22 cellular contexts compared by ENCODE assay signal in the genomic region with DNA sequence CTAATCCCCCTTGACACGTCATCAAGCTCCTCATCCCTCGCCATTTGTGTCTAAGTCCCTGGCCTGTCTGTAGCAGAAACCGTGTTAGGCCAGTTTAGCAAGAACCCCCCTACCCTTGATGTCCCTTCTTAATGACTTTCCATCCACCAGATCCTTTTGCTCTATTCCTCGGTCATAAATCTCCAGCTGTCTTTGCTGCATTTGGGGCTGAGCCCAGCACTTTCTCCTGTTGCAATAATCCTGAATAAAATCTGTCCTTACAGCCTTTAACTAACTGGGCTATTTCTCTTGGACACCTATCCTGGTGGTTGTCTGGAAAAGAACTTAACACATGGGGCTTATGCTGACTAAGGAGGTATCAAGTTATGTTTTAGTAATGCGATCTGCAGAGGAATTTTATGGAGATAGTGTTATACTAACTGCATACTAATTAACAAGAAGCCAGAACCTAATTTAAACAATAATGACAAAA.
DNase-seq lines count a peak whose midpoint lies in the region; ATAC-seq and TF ChIP-seq lines count a peak whose summit lies in the region.
"Had no signal": no experiment of that assay in that cellular context is flagged by ENCODE, and none has a peak within 500 bp of the region (broad histone marks: within the 10 kb centered on the region; RNA-seq: fewer than 3 reads in every experiment).

No MANE protein-coding gene starts in this region.

- in situ Hi-C loops in mammary epithelial cell (cut with MboI; ENCODE audit: low sequenced_read_pairs in 2 of 2) = no loop called here

- H3K4me3 ChIP-seq in breast epithelium (no peak overlapping the region), mammary epithelial cell (replicated peaks in 1 of 3; ENCODE audit: insufficient read depth in 1 of 3, low read depth in 2 of 3, low read length in 3 of 3) (no peak overlapping the region), tibial nerve (no peak overlapping the region)
- H3K4me3 ChIP-seq in CD8-positive, alpha-beta memory T cell (ENCODE audit: low read length) = no peak overlapping the region
- H3K4me3 ChIP-seq: BLaER1 treated with 17β-estradiol and CSF1 and Interleukin-3, amounts not matched to agents 10 nM and 100 nM; ovary; upper lobe of right lung had no signal

- no peaks in the 10 kb centered on the region for H3K36me3 ChIP-seq in breast epithelium
- H3K36me3 ChIP-seq in mammary epithelial cell (ENCODE audit: insufficient read depth, low read length) = no peaks in the 10 kb centered on the region
- peaks cover 0 to 9% (median 0%) of the 10 kb centered on the region in 3 donors for H3K36me3 ChIP-seq in tibial nerve
- no peaks in the 10 kb centered on the region for H3K36me3 ChIP-seq in CD8-positive, alpha-beta memory T cell (ENCODE audit: insufficient read depth, low read length)
- H3K36me3 ChIP-seq: ovary had no signal

- no peak overlapping the region for H3K9ac ChIP-seq in mammary epithelial cell (ENCODE audit: insufficient read depth, low read length)
- H3K9ac ChIP-seq: BLaER1 treated with 17β-estradiol and CSF1 and Interleukin-3, amounts not matched to agents 10 nM and 100 nM had no signal

- BruUV-seq in MCF 10A (replicated peaks; lab: Mats Ljungman, UMichigan) (no TSS peak), mammary epithelial cell (replicated peaks; lab: Mats Ljungman, UMichigan) (no TSS peak)

- POLR2A ChIA-PET in MCF 10A (lab: Yijun Ruan, JAX) = interaction anchor here (0.6 to 2.3 kb wide), 10 partner anchors 10 to 448 kb away, joined by 3 to 15 read pairs (median 5); no protein-coding TSS in a partner anchor
- POLR2A ChIA-PET in CD8-positive, alpha-beta memory T cell (lab: Charles Lee) = no interaction called here
- POLR2A ChIA-PET in CD4-positive, alpha-beta T cell (lab: Charles Lee) = no interaction called here

- H3K27ac ChIP-seq in breast epithelium = no peak overlapping the region
- no peak overlapping the region for H3K27ac ChIP-seq in mammary epithelial cell (ENCODE audit: insufficient read depth, low read depth, low read length)
- H3K27ac ChIP-seq in tibial nerve = peak overlapping the region; percentile 11 to 94 (median 58)
- no peak overlapping the region for H3K27ac ChIP-seq in CD8-positive, alpha-beta memory T cell (ENCODE audit: low read depth, low read length)
- no peak overlapping the region for H3K27ac ChIP-seq in CD4-positive, alpha-beta T cell (ENCODE audit: low read depth, low read length)
- H3K27ac ChIP-seq: BLaER1 treated with 17β-estradiol and CSF1 and Interleukin-3, amounts not matched to agents 10 nM and 100 nM; ovary; upper lobe of right lung had no signal

- peaks cover 29% of the 10 kb centered on the region for H3K36me3 Mint-ChIP-seq in MCF 10A (ENCODE audit: insufficient read depth, unreplicated experiment)
- peaks cover 51% of the 10 kb centered on the region for H3K36me3 Mint-ChIP-seq in mesothelial cell of epicardium
- no peaks in the 10 kb centered on the region for H3K36me3 Mint-ChIP-seq in CD8-positive, alpha-beta memory T cell
- H3K36me3 Mint-ChIP-seq in CD4-positive, alpha-beta T cell (ENCODE audit: low read depth) = no peaks in the 10 kb centered on the region
- H3K36me3 Mint-ChIP-seq: naive thymus-derived CD8-positive, alpha-beta T cell had no signal

- H3K27ac Mint-ChIP-seq in MCF 10A (ENCODE audit: low read depth, unreplicated experiment) = peak overlapping the region; percentile 72
- H3K27ac Mint-ChIP-seq in mesothelial cell of epicardium = peak overlapping the region; percentile 51
- no peak overlapping the region for H3K27ac Mint-ChIP-seq in CD8-positive, alpha-beta memory T cell
- H3K27ac Mint-ChIP-seq in CD4-positive, alpha-beta T cell = no peak overlapping the region
- H3K27ac Mint-ChIP-seq: activated T-helper 17 cell treated with anti-CD3 and anti-CD28 coated beads, Interleukin-2, amount 50 U/mL, for 72 hours; naive thymus-derived CD8-positive, alpha-beta T cell had no signal

- TF ChIP-seq EP300 in tibial nerve (IDR thresholded peaks at IDR 0.05) = no peak

- intact Hi-C loops in MCF 10A (cut with micrococcal nuclease) (loop anchor here (1.0 to 5.0 kb wide), 3 partner anchors 45 to 71 kb away; no protein-coding TSS in a partner anchor), breast epithelium (cut with DNase I; ENCODE audit: low total_unique reads) (no loop called here), mammary epithelial cell (cut with micrococcal nuclease) (loop anchor here (1.0 kb wide), 1 partner anchor 71 kb away; no protein-coding TSS in a partner anchor)
- intact Hi-C loops in CD4-positive, alpha-beta T cell (cut with DNase I, micrococcal nuclease) = no loop called here

- H3K9me3 ChIP-seq in breast epithelium (no peaks in the 10 kb centered on the region), mammary epithelial cell (replicated peaks; ENCODE audit: insufficient read depth, low read length) (no peaks in the 10 kb centered on the region), tibial nerve (no peaks in the 10 kb centered on the region)
- H3K9me3 ChIP-seq in CD8-positive, alpha-beta memory T cell (ENCODE audit: low read length) = no peaks in the 10 kb centered on the region
- H3K9me3 ChIP-seq in CD4-positive, alpha-beta T cell (ENCODE audit: control insufficient read depth, low read length) = no peaks in the 10 kb centered on the region
- H3K9me3 ChIP-seq: ovary, upper lobe of right lung had no signal

- H3K4me2 ChIP-seq in mammary epithelial cell (ENCODE audit: insufficient read depth, low read depth, low read length) = peak overlapping the region; percentile 49
- H3K4me2 ChIP-seq: BLaER1 treated with 17β-estradiol and CSF1 and Interleukin-3, amounts not matched to agents 10 nM and 100 nM had no signal

- ATAC-seq in CD4-positive, alpha-beta T cell (ENCODE audit: poor library complexity) = no peak
- ATAC-seq in GM21717 (IDR thresholded peaks at IDR 0.05; ENCODE audit: unreplicated experiment) = no peak
- ATAC-seq: activated T-helper 17 cell treated with anti-CD3 and anti-CD28 coated beads, Interleukin-2, amount 50 U/mL, for 72 hours; naive thymus-derived CD8-positive, alpha-beta T cell had no signal

- no peak overlapping the region for H2AFZ ChIP-seq in mammary epithelial cell (ENCODE audit: low read depth, low read length)

- CTCF ChIA-PET in MCF 10A (lab: Yijun Ruan, JAX) = interaction anchor here (0.7 to 2.1 kb wide), 6 partner anchors 32 to 428 kb away, joined by 3 to 10 read pairs (median 3); no protein-coding TSS in a partner anchor
- CTCF ChIA-PET in mammary epithelial cell (lab: Charles Lee; ENCODE audit: low non-redundant PET) = interaction anchor here (0.6 to 1.2 kb wide), 3 partner anchors 71 to 608 kb away, joined by 3 to 6 read pairs (median 4); no protein-coding TSS in a partner anchor
- CTCF ChIA-PET in CD8-positive, alpha-beta memory T cell (lab: Charles Lee) = interaction anchor here (0.7 kb wide), 1 partner anchor 15 kb away, joined by 3 read pairs; no protein-coding TSS in a partner anchor
- CTCF ChIA-PET in CD4-positive, alpha-beta T cell (lab: Charles Lee) = no interaction called here

- H3K27me3 Mint-ChIP-seq in MCF 10A (ENCODE audit: insufficient read depth, unreplicated experiment) = no peaks in the 10 kb centered on the region
- no peaks in the 10 kb centered on the region for H3K27me3 Mint-ChIP-seq in mesothelial cell of epicardium (ENCODE audit: low read depth)
- H3K27me3 Mint-ChIP-seq in CD8-positive, alpha-beta memory T cell = no peaks in the 10 kb centered on the region
- no peaks in the 10 kb centered on the region for H3K27me3 Mint-ChIP-seq in CD4-positive, alpha-beta T cell
- H3K27me3 Mint-ChIP-seq: activated T-helper 17 cell treated with anti-CD3 and anti-CD28 coated beads, Interleukin-2, amount 50 U/mL, for 72 hours; memory B cell; naive thymus-derived CD8-positive, alpha-beta T cell had no signal

- H3K4me3 Mint-ChIP-seq in MCF 10A (ENCODE audit: unreplicated experiment) (no peak overlapping the region), mesothelial cell of epicardium (no peak overlapping the region)
- H3K4me3 Mint-ChIP-seq in CD8-positive, alpha-beta memory T cell = no peak overlapping the region
- no peak overlapping the region for H3K4me3 Mint-ChIP-seq in CD4-positive, alpha-beta T cell
- H3K4me3 Mint-ChIP-seq: activated T-helper 17 cell treated with anti-CD3 and anti-CD28 coated beads, Interleukin-2, amount 50 U/mL, for 72 hours; memory B cell; naive thymus-derived CD8-positive, alpha-beta T cell had no signal

- H3K4me1 ChIP-seq in breast epithelium (no peaks in the 10 kb centered on the region), mammary epithelial cell (ENCODE audit: insufficient read depth, low read length) (peaks cover 32% of the 10 kb centered on the region), tibial nerve (peaks cover 0 to 46% (median 27%) of the 10 kb centered on the region in 4 donors)
- H3K4me1 ChIP-seq in CD8-positive, alpha-beta memory T cell (ENCODE audit: insufficient read depth, low read length) = no peaks in the 10 kb centered on the region

- TF ChIP-seq POLR2A in breast epithelium (IDR thresholded peaks at IDR 0.05) = no peak
- TF ChIP-seq POLR2A in tibial nerve (IDR thresholded peaks at IDR 0.05) = no peak

- peaks cover 27% of the 10 kb centered on the region for H3K4me1 Mint-ChIP-seq in MCF 10A (ENCODE audit: insufficient read depth, unreplicated experiment)
- peaks cover 26% of the 10 kb centered on the region for H3K4me1 Mint-ChIP-seq in mesothelial cell of epicardium
- H3K4me1 Mint-ChIP-seq in CD8-positive, alpha-beta memory T cell = no peaks in the 10 kb centered on the region
- H3K4me1 Mint-ChIP-seq in CD4-positive, alpha-beta T cell (ENCODE audit: low read depth) = no peaks in the 10 kb centered on the region
- H3K4me1 Mint-ChIP-seq: activated T-helper 17 cell treated with anti-CD3 and anti-CD28 coated beads, Interleukin-2, amount 50 U/mL, for 72 hours; naive thymus-derived CD8-positive, alpha-beta T cell had no signal

- TF ChIP-seq CTCF in MCF 10A (IDR thresholded peaks at IDR 0.05; ENCODE audit: unreplicated experiment) (no peak), breast epithelium (IDR thresholded peaks at IDR 0.05) (no peak), mammary epithelial cell (conservative IDR thresholded peaks at IDR 0.05 in 1 of 2, IDR thresholded peaks at IDR 0.05 in 1 of 2; ENCODE audit: extremely low read depth in 1 of 2, insufficient read depth in 1 of 2, low read depth in 1 of 2, low read length in 2 of 2) (no peak), mesothelial cell of epicardium (IDR thresholded peaks at IDR 0.05; ENCODE audit: unreplicated experiment) (no peak), tibial nerve (IDR thresholded peaks at IDR 0.05) (no peak)
- TF ChIP-seq CTCF in CD4-positive, alpha-beta T cell (IDR thresholded peaks at IDR 0.05) = no peak

- dilution Hi-C loops in mammary epithelial cell (cut with HindIII; ENCODE audit: low sequenced_read_pairs) = no loop called here

- no peaks in the 10 kb centered on the region for H3K79me2 ChIP-seq in mammary epithelial cell (ENCODE audit: insufficient read depth, low read length)

- 100% methylated on average over 5 of the region's 5 CpGs for WGBS in mammary epithelial cell (ENCODE audit: low coverage, missing lambda C conversion rate)
- WGBS in tibial nerve, 2 donors = 81 to 87% methylated on average over 5 of the region's 5 CpGs

- H3K27me3 ChIP-seq in breast epithelium = no peaks in the 10 kb centered on the region
- no peaks in the 10 kb centered on the region for H3K27me3 ChIP-seq in mammary epithelial cell (ENCODE audit: insufficient read depth, low read length)
- H3K27me3 ChIP-seq in tibial nerve = no peaks in the 10 kb centered on the region
- H3K27me3 ChIP-seq in CD8-positive, alpha-beta memory T cell (ENCODE audit: insufficient read depth, low read length, poor library complexity, severe bottlenecking) = no peaks in the 10 kb centered on the region
- H3K27me3 ChIP-seq in CD4-positive, alpha-beta T cell (ENCODE audit: control insufficient read depth, insufficient read depth, low read length) = no peaks in the 10 kb centered on the region
- H3K27me3 ChIP-seq: BLaER1 treated with 17β-estradiol and CSF1 and Interleukin-3, amounts not matched to agents 10 nM and 100 nM; ovary; upper lobe of right lung had no signal

- DNase-seq in MCF 10A (ENCODE audit: unreplicated experiment) = no peak
- DNase-seq in breast epithelium (ENCODE audit: low spot score in 2 of 2) = no peak
- DNase-seq in mammary epithelial cell = no peak
- DNase-seq in mesothelial cell of epicardium (ENCODE audit: low spot score in 2 of 2, unreplicated experiment in 2 of 2) = no peak
- DNase-seq in tibial nerve (ENCODE audit: low spot score in 2 of 2) = no peak
- no peak for DNase-seq in CD8-positive, alpha-beta memory T cell
- no peak for DNase-seq in CD4-positive, alpha-beta T cell
- DNase-seq: activated CD4-positive, alpha-beta T cell treated with anti-CD3 and anti-CD28 coated beads for 4 hours; cortex of kidney; GDM1; naive thymus-derived CD8-positive, alpha-beta T cell; NCI-H2107; NCI-H526 treated with DMSO at 0.1 percent for 48 hours; ovary; SHP77 treated with DMSO at 0.1 percent for 48 hours; stimulated activated naive CD4-positive, alpha-beta T cell treated with Interleukin-2 at 50 U/mL for 16 hours; T-helper 1 cell had no signal

- H4K20me1 ChIP-seq in mammary epithelial cell (ENCODE audit: insufficient read depth, low read length) = no peaks in the 10 kb centered on the region

- H3K9me3 Mint-ChIP-seq in MCF 10A (ENCODE audit: unreplicated experiment) (no peaks in the 10 kb centered on the region), mesothelial cell of epicardium (peaks cover 4% of the 10 kb centered on the region)
- H3K9me3 Mint-ChIP-seq in CD8-positive, alpha-beta memory T cell = peaks cover 0 to 3% (median 0%) of the 10 kb centered on the region in 5 donors
- no peaks in the 10 kb centered on the region for H3K9me3 Mint-ChIP-seq in CD4-positive, alpha-beta T cell
- H3K9me3 Mint-ChIP-seq: memory B cell; naive thymus-derived CD8-positive, alpha-beta T cell had no signal

Comparison
In these comparisons a context has a peak if more than half of its experiments do, and no peak if none do; other contexts are left out.
1. intact Hi-C loops: an anchor here in MCF 10A (1.0 to 5.0 kb wide) and mammary epithelial cell (1.0 kb wide); none called in breast epithelium and CD4-positive, alpha-beta T cell.
2. H3K27ac Mint-ChIP-seq: peak in MCF 10A (single experiment) and mesothelial cell of epicardium (single experiment); none in CD8-positive, alpha-beta memory T cell (0 of 8) and CD4-positive, alpha-beta T cell (single experiment).
3. H3K27ac ChIP-seq: peak in tibial nerve (4 of 4); none in breast epithelium (0 of 2), mammary epithelial cell (single experiment), CD8-positive, alpha-beta memory T cell (single experiment) and CD4-positive, alpha-beta T cell (single experiment).